Comparison of ENCODE assay signal across 14 cellular contexts in the genomic region with DNA sequence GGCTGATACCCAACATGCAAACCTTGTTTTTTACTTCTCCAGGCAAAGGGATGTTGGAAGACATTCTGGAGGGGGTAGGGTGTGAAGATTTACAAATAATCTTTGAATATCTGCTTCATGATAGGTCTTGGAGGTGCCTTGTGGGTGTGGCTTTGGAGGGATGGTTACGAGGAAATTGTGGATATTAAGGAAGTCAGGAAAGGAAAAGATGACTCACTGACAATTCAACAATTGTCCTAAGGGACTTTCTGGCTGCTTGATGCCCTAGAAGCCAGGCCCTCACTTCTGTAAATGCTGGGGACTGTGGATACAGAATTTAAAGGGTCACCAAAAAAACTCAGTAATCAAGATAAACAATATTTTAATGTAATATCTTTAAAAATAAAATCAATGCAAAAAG. TPM values are rescaled to one million over a fixed set of nuclear protein-coding genes. Genes with fewer than 3 reads are reported as not detected.
DNase-seq lines count a peak whose midpoint lies in the region; ATAC-seq and TF ChIP-seq lines count a peak whose summit lies in the region.
"Had no signal": no experiment of that assay in that cellular context is flagged by ENCODE, and none has a peak within 500 bp of the region (broad histone marks: within the 10 kb centered on the region; RNA-seq: fewer than 3 reads in every experiment).

No MANE protein-coding gene starts in this region.

- H3K4me3 Mint-ChIP-seq in activated CD8-positive, alpha-beta T cell treated with anti-CD3 and anti-CD28 coated beads, Interleukin-2, amount 10 ng/mL, durations not matched to agents 7 days and 5 days, result peak overlapping the region; percentile 5
- no peak overlapping the region for H3K4me3 Mint-ChIP-seq in activated CD8-positive, alpha-beta T cell treated with anti-CD3 and anti-CD28 coated beads for 36 hours
- peak overlapping the region; percentile 34 for H3K4me3 Mint-ChIP-seq in progenitor cell of endocrine pancreas (ENCODE audit: low read depth)

- intact Hi-C loops in activated CD8-positive, alpha-beta T cell treated with anti-CD3 and anti-CD28 coated beads for 36 hours (cut with micrococcal nuclease), result no loop called here
- intact Hi-C loops in lower lobe of right lung (cut with DNase I), result no loop called here
- intact Hi-C loops in posterior vena cava (cut with DNase I), result no loop called here

- H3K27me3 Mint-ChIP-seq in activated CD8-positive, alpha-beta T cell treated with anti-CD3 and anti-CD28 coated beads, Interleukin-2, amount 10 ng/mL, durations not matched to agents 7 days and 5 days (ENCODE audit: low read depth), result no peaks in the 10 kb centered on the region
- H3K27me3 Mint-ChIP-seq in activated CD8-positive, alpha-beta T cell treated with anti-CD3 and anti-CD28 coated beads for 36 hours, result no peaks in the 10 kb centered on the region
- no peaks in the 10 kb centered on the region for H3K27me3 Mint-ChIP-seq in progenitor cell of endocrine pancreas
- H3K27me3 Mint-ChIP-seq: activated naive CD8-positive, alpha-beta T cell treated with anti-CD3 and anti-CD28 coated beads for 36 hours had no signal

- no peaks in the 10 kb centered on the region for H3K9me3 ChIP-seq in lower lobe of right lung

- H3K4me1 Mint-ChIP-seq in activated CD8-positive, alpha-beta T cell treated with anti-CD3 and anti-CD28 coated beads, Interleukin-2, amount 10 ng/mL, durations not matched to agents 7 days and 5 days (ENCODE audit: low read depth), result peaks cover 33% of the 10 kb centered on the region
- peaks cover 32% of the 10 kb centered on the region for H3K4me1 Mint-ChIP-seq in activated CD8-positive, alpha-beta T cell treated with anti-CD3 and anti-CD28 coated beads for 36 hours (ENCODE audit: low read depth)
- peaks cover 25% of the 10 kb centered on the region for H3K4me1 Mint-ChIP-seq in progenitor cell of endocrine pancreas (ENCODE audit: low read depth)

- no peak for ATAC-seq in activated CD8-positive, alpha-beta T cell treated with anti-CD3 and anti-CD28 coated beads, Interleukin-2, amount 10 ng/mL, durations not matched to agents 7 days and 5 days
- ATAC-seq in activated CD8-positive, alpha-beta T cell treated with anti-CD3 and anti-CD28 coated beads for 36 hours, result no peak
- ATAC-seq in lower lobe of right lung, result no peak

- CTCF ChIA-PET in activated CD8-positive, alpha-beta T cell treated with anti-CD3 and anti-CD28 coated beads, Interleukin-2, amount 10 ng/mL, durations not matched to agents 7 days and 5 days (lab: Charles Lee), result no interaction called here
- CTCF ChIA-PET in activated CD8-positive, alpha-beta T cell treated with anti-CD3 and anti-CD28 coated beads for 36 hours (lab: Charles Lee), result no interaction called here

- peaks cover 12% of the 10 kb centered on the region for H3K9me3 Mint-ChIP-seq in activated CD8-positive, alpha-beta T cell treated with anti-CD3 and anti-CD28 coated beads, Interleukin-2, amount 10 ng/mL, durations not matched to agents 7 days and 5 days (ENCODE audit: insufficient read depth)
- peaks cover 4% of the 10 kb centered on the region for H3K9me3 Mint-ChIP-seq in activated CD8-positive, alpha-beta T cell treated with anti-CD3 and anti-CD28 coated beads for 36 hours
- no peaks in the 10 kb centered on the region for H3K9me3 Mint-ChIP-seq in progenitor cell of endocrine pancreas (ENCODE audit: low read depth)

- H3K36me3 ChIP-seq in lower lobe of right lung, result peaks cover 14% of the 10 kb centered on the region

- TF ChIP-seq CTCF in activated CD8-positive, alpha-beta T cell treated with anti-CD3 and anti-CD28 coated beads for 36 hours (IDR thresholded peaks at IDR 0.05), result no peak
- TF ChIP-seq CTCF in progenitor cell of endocrine pancreas (IDR thresholded peaks at IDR 0.05; ENCODE audit: unreplicated experiment) (no peak), lower lobe of right lung (IDR thresholded peaks at IDR 0.05) (no peak)

- no peak overlapping the region for H3K4me3 ChIP-seq in lower lobe of right lung

- peaks cover 10% of the 10 kb centered on the region for H3K4me1 ChIP-seq in lower lobe of right lung

- peaks cover 75% of the 10 kb centered on the region for H3K36me3 Mint-ChIP-seq in activated CD8-positive, alpha-beta T cell treated with anti-CD3 and anti-CD28 coated beads, Interleukin-2, amount 10 ng/mL, durations not matched to agents 7 days and 5 days (ENCODE audit: low read depth)
- H3K36me3 Mint-ChIP-seq in activated CD8-positive, alpha-beta T cell treated with anti-CD3 and anti-CD28 coated beads for 36 hours (ENCODE audit: low read depth), result peaks cover 55% of the 10 kb centered on the region
- peaks cover 12% of the 10 kb centered on the region for H3K36me3 Mint-ChIP-seq in progenitor cell of endocrine pancreas (ENCODE audit: insufficient read depth)

- no peaks in the 10 kb centered on the region for H3K27me3 ChIP-seq in lower lobe of right lung (ENCODE audit: low read depth)
- H3K27me3 ChIP-seq: left lung had no signal

- no peak overlapping the region for H3K27ac Mint-ChIP-seq in activated CD8-positive, alpha-beta T cell treated with anti-CD3 and anti-CD28 coated beads, Interleukin-2, amount 10 ng/mL, durations not matched to agents 7 days and 5 days
- H3K27ac Mint-ChIP-seq in activated CD8-positive, alpha-beta T cell treated with anti-CD3 and anti-CD28 coated beads for 36 hours, result no peak overlapping the region
- H3K27ac Mint-ChIP-seq in progenitor cell of endocrine pancreas, result no peak overlapping the region

- POLR2A ChIA-PET in activated CD8-positive, alpha-beta T cell treated with anti-CD3 and anti-CD28 coated beads, Interleukin-2, amount 10 ng/mL, durations not matched to agents 7 days and 5 days (lab: Charles Lee), result interaction anchor here (0.7 kb wide), 1 partner anchor 389 kb away, joined by 3 read pairs; no protein-coding TSS in a partner anchor
- POLR2A ChIA-PET in activated CD8-positive, alpha-beta T cell treated with anti-CD3 and anti-CD28 coated beads for 36 hours (lab: Charles Lee), result interaction anchor here (1.7 kb wide), 1 partner anchor 261 kb away, joined by 5 read pairs; a partner anchor contains a TSS

- DNase-seq in activated CD8-positive, alpha-beta T cell treated with anti-CD3 and anti-CD28 coated beads, Interleukin-2, amount 10 ng/mL, durations not matched to agents 7 days and 5 days, result no peak
- DNase-seq in activated CD8-positive, alpha-beta T cell treated with anti-CD3 and anti-CD28 coated beads for 36 hours, result no peak
- DNase-seq in LHCN-M2 (ENCODE audit: low read depth) (peak; percentile 31), epithelial cell of prostate (ENCODE audit: low read depth, low spot score) (no peak), progenitor cell of endocrine pancreas (ENCODE audit: low spot score, unreplicated experiment) (no peak), AG08395 (ENCODE audit: low spot score) (no peak), lower lobe of right lung (no peak), posterior vena cava (ENCODE audit: low spot score) (no peak)
- DNase-seq: activated CD4-positive, alpha-beta T cell treated with anti-CD3 and anti-CD28 coated beads, Interleukin-2, amount 50 U/mL, for 48 hours; activated naive CD8-positive, alpha-beta T cell treated with anti-CD3 and anti-CD28 coated beads for 36 hours; DMS79; H7; NCI-H1105 had no signal

- H3K27ac ChIP-seq in epithelial cell of prostate, result peak overlapping the region; percentile 68
- no peak overlapping the region for H3K27ac ChIP-seq in lower lobe of right lung

RNA-seq across cellular contexts. Expression of a gene that starts 37.4 kb away (rescaled TPM):
- total RNA-seq in activated CD8-positive, alpha-beta T cell treated with anti-CD3 and anti-CD28 coated beads, Interleukin-2, amount 10 ng/mL, durations not matched to agents 7 days and 5 days, result 1 to 10 TPM; 6.5 to 6.7 TPM
- 1 to 10 TPM; 5.2 to 5.5 TPM for total RNA-seq in activated CD8-positive, alpha-beta T cell treated with anti-CD3 and anti-CD28 coated beads for 36 hours
- 4.4 and 5.7 TPM in 2 replicates for total RNA-seq in LHCN-M2 (2014; rRNA removed)
- 1.7 TPM for polyA plus RNA-seq in LHCN-M2 (2012)
- total RNA-seq in progenitor cell of endocrine pancreas, result 7.9 and 9.3 TPM in 2 replicates
- 4.9 TPM for total RNA-seq in lower lobe of right lung
- total RNA-seq in posterior vena cava, result 1 to 10 TPM; 4.2 to 6.7 TPM
